ENCODE assay signal across 8 cellular contexts in the genomic region with DNA sequence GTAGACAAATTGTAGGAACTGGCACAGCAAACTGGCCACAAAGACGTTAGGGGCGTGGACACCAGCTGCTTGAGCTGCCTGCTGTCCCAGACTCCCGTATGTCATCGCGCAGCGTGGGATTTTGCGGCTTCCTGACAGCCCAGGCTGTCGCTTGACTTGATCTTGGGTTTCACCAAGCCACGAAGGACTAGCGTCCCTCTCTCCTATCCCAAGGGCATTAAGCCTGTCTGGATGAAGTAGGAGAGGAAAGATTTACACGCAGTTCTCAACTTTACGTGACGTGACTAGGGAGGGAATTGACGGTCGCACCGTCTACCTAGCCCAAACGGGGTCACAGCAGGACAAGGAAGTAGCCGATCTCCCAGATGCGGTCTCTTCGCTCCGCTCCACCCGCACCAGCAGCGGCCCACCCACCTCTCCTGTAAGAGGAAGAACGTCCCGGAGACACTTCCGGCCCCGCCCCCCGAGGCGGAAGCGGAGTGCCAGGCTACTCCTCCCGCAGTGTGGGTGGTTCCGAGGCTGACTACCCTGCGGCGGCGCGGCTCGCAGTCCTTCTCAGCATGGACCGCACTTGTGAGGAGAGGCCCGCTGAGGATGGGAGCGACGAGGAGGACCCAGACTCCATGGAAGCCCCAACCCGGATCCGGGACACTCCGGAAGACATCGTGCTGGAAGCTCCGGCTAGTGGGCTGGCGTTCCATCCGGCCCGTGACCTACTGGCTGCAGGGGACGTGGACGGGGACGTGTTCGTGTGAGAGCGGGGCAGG. TPM values are rescaled to one million over a fixed set of nuclear protein-coding genes. Genes with fewer than 3 reads are reported as not detected.
DNase-seq lines count a peak whose midpoint lies in the region; ATAC-seq and TF ChIP-seq lines count a peak whose summit lies in the region.

A gene with protein sequence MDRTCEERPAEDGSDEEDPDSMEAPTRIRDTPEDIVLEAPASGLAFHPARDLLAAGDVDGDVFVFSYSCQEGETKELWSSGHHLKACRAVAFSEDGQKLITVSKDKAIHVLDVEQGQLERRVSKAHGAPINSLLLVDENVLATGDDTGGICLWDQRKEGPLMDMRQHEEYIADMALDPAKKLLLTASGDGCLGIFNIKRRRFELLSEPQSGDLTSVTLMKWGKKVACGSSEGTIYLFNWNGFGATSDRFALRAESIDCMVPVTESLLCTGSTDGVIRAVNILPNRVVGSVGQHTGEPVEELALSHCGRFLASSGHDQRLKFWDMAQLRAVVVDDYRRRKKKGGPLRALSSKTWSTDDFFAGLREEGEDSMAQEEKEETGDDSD (plus strand): TSS at position 552 of the 767 bp plus-strand sequence. CDS start 9 bp downstream, at position 561.

- TF ChIP-seq CTCF in OCI-LY1 (IDR thresholded peaks at IDR 0.05; ENCODE audit: low read length) (no peak), endothelial cell (IDR thresholded peaks at IDR 0.05; ENCODE audit: unreplicated experiment) (no peak), mesothelial cell of epicardium (IDR thresholded peaks at IDR 0.05; ENCODE audit: unreplicated experiment) (no peak)

- no peaks in the 10 kb centered on the region for H3K9me2 ChIP-seq in OCI-LY1 (ENCODE audit: low read depth, low read length)

- DNase-seq in Caki2 (ENCODE audit: low read depth) (peak; percentile 90), endothelial cell (ENCODE audit: low spot score) (peak; percentile 89), mesothelial cell of epicardium (ENCODE audit: low spot score in 2 of 2, unreplicated experiment in 2 of 2) (peak; percentile 88 to 94)
- peak; percentile 98 for DNase-seq in activated CD8-positive, alpha-beta memory T cell treated with anti-CD3 and anti-CD28 coated beads, Interleukin-2, amount 50 U/mL, for 48 hours
- DNase-seq in stimulated activated CD8-positive, alpha-beta memory T cell treated with anti-CD3 and anti-CD28 coated beads, Interleukin-15, amount 100 ng/mL, for 48 hours (ENCODE audit: low read depth in 2 of 2): peak; percentile 94 to 96

- H3K4me3 Mint-ChIP-seq in endothelial cell (ENCODE audit: unreplicated experiment) (peak within 1 kb of the TSS; percentile 97), mesothelial cell of epicardium (peak within 1 kb of the TSS; percentile 99)

- H3K4me1 Mint-ChIP-seq in endothelial cell (ENCODE audit: unreplicated experiment) (peaks cover 14% of the 10 kb centered on the region), mesothelial cell of epicardium (peaks cover 16% of the 10 kb centered on the region)

- in situ Hi-C loops in Caki2 (cut with HindIII; ENCODE audit: low pct_unique_long_range_greater_than_20kb, low sequenced_read_pairs): no loop called here

- H3K4me3 ChIP-seq in HUES48 (ENCODE audit: low read depth, low read length) (peak within 1 kb of the TSS; percentile 97), OCI-LY1 (ENCODE audit: low read depth, low read length, poor library complexity, severe bottlenecking) (peak within 1 kb of the TSS; percentile 92)

- H3K36me3 ChIP-seq in HUES48 (ENCODE audit: control insufficient read depth, insufficient read depth, low read length) (peaks cover 66% of the 10 kb centered on the region), OCI-LY1 (ENCODE audit: insufficient read depth, low read length) (peaks cover 66% of the 10 kb centered on the region)

- H3K36me3 Mint-ChIP-seq in endothelial cell (ENCODE audit: low read depth, unreplicated experiment) (peaks cover 50% of the 10 kb centered on the region), mesothelial cell of epicardium (peaks cover 41% of the 10 kb centered on the region)

- H3K27me3 ChIP-seq in HUES48 (ENCODE audit: control insufficient read depth, insufficient read depth, low read length): no peaks in the 10 kb centered on the region
- no peaks in the 10 kb centered on the region for H3K27me3 ChIP-seq in OCI-LY1 (ENCODE audit: insufficient read depth, low read length)

- peak within 1 kb of the TSS; percentile 74 for H3K9ac ChIP-seq in HUES48 (ENCODE audit: low read depth, low read length)
- peak within 1 kb of the TSS; percentile 84 for H3K9ac ChIP-seq in OCI-LY1 (ENCODE audit: low read length)

- H3K27ac Mint-ChIP-seq in endothelial cell (ENCODE audit: unreplicated experiment): peak within 1 kb of the TSS; percentile 95
- H3K27ac Mint-ChIP-seq in mesothelial cell of epicardium: peak within 1 kb of the TSS; percentile 97

- H3F3A ChIP-seq in OCI-LY1 (ENCODE audit: insufficient read depth, low read length): peaks cover 7% of the 10 kb centered on the region; the same call in 1 of the 2 replicates

- peak within 1 kb of the TSS; percentile 90 for H3K4me2 ChIP-seq in OCI-LY1 (ENCODE audit: low read length)

- H4K20me1 ChIP-seq in OCI-LY1 (ENCODE audit: insufficient read depth, low read length): no peaks in the 10 kb centered on the region

- H2AFZ ChIP-seq in OCI-LY1 (ENCODE audit: low read length): 0 out of 2 replicates have a peak within 1 kb of the TSS, but pooled peaks have one; percentile 10

- H3K9me3 Mint-ChIP-seq in endothelial cell (ENCODE audit: unreplicated experiment): no peaks in the 10 kb centered on the region
- H3K9me3 Mint-ChIP-seq in mesothelial cell of epicardium: no peaks in the 10 kb centered on the region

- ATAC-seq in GM21390 (IDR thresholded peaks at IDR 0.05; ENCODE audit: unreplicated experiment): peak; percentile 98

- no peaks in the 10 kb centered on the region for H3K9me3 ChIP-seq in HUES48 (ENCODE audit: control insufficient read depth, insufficient read depth, low read length)
- H3K9me3 ChIP-seq in OCI-LY1 (ENCODE audit: low read length): no peaks in the 10 kb centered on the region

- H3K4me1 ChIP-seq in HUES48 (ENCODE audit: control insufficient read depth, insufficient read depth, low read length) (no peaks in the 10 kb centered on the region), OCI-LY1 (ENCODE audit: insufficient read depth, low read length, severe bottlenecking) (peaks cover 19% of the 10 kb centered on the region)

- H3K27me3 Mint-ChIP-seq in endothelial cell (ENCODE audit: unreplicated experiment): peaks cover 9% of the 10 kb centered on the region
- no peaks in the 10 kb centered on the region for H3K27me3 Mint-ChIP-seq in mesothelial cell of epicardium (ENCODE audit: low read depth)

- H3K79me2 ChIP-seq in OCI-LY1 (ENCODE audit: insufficient read depth, low read length): no peaks in the 10 kb centered on the region

- H3K27ac ChIP-seq in HUES48 (ENCODE audit: low read depth, low read length): peak within 1 kb of the TSS; percentile 82
- peak within 1 kb of the TSS; percentile 57 for H3K27ac ChIP-seq in OCI-LY1 (ENCODE audit: low read depth, low read length, poor library complexity, severe bottlenecking)

RNA-seq across cellular contexts. Expression of the gene that starts here (rescaled TPM):
- total RNA-seq in Caki2 (2014; rRNA removed; shearing (Covaris generic); ENCODE audit: low replicate concordance): 26.2 and 30.2 TPM in 2 replicates
- total RNA-seq in endothelial cell (ENCODE audit: unreplicated experiment) (28.5 TPM), mesothelial cell of epicardium (24.9 to 26.8 TPM (median 26.0 TPM) in 3 replicates)

Comparison
In these comparisons a context has a peak if more than half of its experiments do, and no peak if none do; other contexts are left out.
1. Peak in every context shown above with its lines: DNase-seq, ATAC-seq, H3K4me3 ChIP-seq and H3K27ac ChIP-seq.